9 cellular contexts compared by ENCODE assay signal in the genomic region with DNA sequence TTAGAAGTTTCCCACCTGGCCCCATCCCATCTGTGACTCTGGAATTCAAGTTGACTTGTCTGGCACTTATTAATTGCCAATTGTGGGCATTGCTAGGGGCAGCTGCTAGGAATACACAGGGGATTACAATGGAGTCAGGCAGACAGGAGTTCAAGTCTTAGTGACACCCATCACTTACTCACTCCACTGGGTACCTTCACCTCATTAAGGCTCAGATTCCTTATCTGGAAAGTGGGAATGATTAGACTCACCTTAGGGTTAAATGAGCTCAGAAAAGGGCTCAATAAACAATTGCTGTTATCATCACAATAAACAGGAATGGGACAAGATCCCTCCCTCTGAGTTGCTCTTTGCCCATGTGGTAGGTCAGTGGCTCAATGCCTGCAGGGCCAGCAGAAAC. TPM values are rescaled to one million over a fixed set of nuclear protein-coding genes. Genes with fewer than 3 reads are reported as not detected.
"Had no signal": no experiment of that assay in that cellular context is flagged by ENCODE, and none has a peak within 500 bp of the region (broad histone marks: within the 10 kb centered on the region; RNA-seq: fewer than 3 reads in every experiment).

No MANE protein-coding gene starts in this region.

- H3K27ac ChIP-seq: HL-60 had no signal

- H3K4me3 ChIP-seq: K562 had no signal

- DNase-seq: IMR-90, KBM-7, KG1 had no signal

- H3K27ac Mint-ChIP-seq: IgD-negative memory B cell had no signal

- ATAC-seq: HepG2, K562 had no signal

- H3K4me1 Mint-ChIP-seq: IgD-negative memory B cell had no signal

RNA-seq across cellular contexts. Expression of gene GRIK3, which starts 18.2 kb away (rescaled TPM):
- total RNA-seq: HepG2, HT-29, HT1080, IMR-90, K562 had no signal
- polyA plus RNA-seq: HepG2, IMR-90, K562 had no signal
